Comparison of ENCODE assay signal across 8 cellular contexts in the genomic region with DNA sequence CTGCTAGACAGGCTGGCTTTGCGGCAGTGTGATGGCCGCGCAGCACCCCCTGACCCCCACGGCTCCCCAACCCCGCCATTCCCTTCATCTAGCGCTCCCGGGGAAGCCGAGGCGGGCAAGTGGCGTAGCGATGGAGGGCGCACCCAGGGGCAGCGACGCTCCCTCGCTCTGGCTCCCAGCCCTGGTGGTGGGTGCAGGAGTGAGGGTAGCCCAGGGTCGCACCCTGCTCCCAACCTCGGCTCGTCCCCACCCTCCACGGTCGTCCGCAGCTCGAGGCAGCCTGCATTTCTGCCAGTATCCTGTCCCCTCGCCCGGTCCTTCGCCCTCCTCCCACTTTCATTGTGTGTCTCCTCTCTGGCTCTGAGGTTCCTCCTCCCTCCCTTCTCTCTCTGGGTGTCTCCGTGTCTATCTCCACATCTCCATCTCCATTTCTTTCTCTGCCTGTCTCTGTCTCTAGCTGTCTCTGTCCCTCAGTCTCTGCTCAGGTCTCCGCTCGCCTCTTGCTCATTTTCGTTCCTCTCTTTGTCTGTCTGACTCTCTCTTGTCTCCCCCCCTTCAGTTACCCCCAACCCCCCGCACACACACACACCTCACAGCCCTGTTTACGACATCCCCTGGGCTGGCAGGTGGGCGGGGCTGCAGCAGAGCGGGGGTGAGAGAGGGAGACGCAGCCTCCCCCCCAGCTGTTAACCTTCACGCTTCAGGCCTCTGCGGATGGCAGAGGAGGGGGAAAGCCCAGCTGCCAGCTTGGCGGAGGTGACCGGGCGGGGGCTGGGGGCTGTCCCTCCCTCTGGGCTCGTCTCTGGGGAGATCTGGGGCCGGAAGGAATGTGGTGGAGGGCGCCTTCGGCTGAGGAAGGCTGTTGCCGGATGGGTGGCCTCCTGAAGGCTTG. TPM values are rescaled to one million over a fixed set of nuclear protein-coding genes. Genes with fewer than 3 reads are reported as not detected.
DNase-seq lines count a peak whose midpoint lies in the region; ATAC-seq and TF ChIP-seq lines count a peak whose summit lies in the region.

No MANE protein-coding gene starts in this region.

- TF ChIP-seq CTCF in Loucy (conservative IDR thresholded peaks at IDR 0.05; ENCODE audit: low read length) = no peak

- no peaks in the 10 kb centered on the region for H3K36me3 Mint-ChIP-seq in CD4-positive, CD25-positive, alpha-beta regulatory T cell
- no peaks in the 10 kb centered on the region for H3K36me3 Mint-ChIP-seq in activated CD8-positive, alpha-beta memory T cell treated with anti-CD3 and anti-CD28 coated beads, Interleukin-2, amount 10 ng/mL, durations not matched to agents 7 days and 5 days

- H3K4me3 Mint-ChIP-seq in CD4-positive, CD25-positive, alpha-beta regulatory T cell = peak overlapping the region; percentile 71 to 96 (median 92)
- peak overlapping the region; percentile 64 for H3K4me3 Mint-ChIP-seq in activated CD8-positive, alpha-beta memory T cell treated with anti-CD3 and anti-CD28 coated beads, Interleukin-2, amount 10 ng/mL, durations not matched to agents 7 days and 5 days

- H3K4me2 ChIP-seq in Loucy (ENCODE audit: low read depth, low read length, poor library complexity, severe bottlenecking) = peak overlapping the region; percentile 82

- no peaks in the 10 kb centered on the region for H3K27me3 ChIP-seq in CD4-positive, CD25-positive, alpha-beta regulatory T cell (ENCODE audit: control insufficient read depth, insufficient read depth, low read length)
- H3K27me3 ChIP-seq in Loucy (ENCODE audit: insufficient read depth, low read length, poor library complexity, severe bottlenecking) (no peaks in the 10 kb centered on the region), esophagus (ENCODE audit: control insufficient read depth in 1 of 2, insufficient read depth in 2 of 2, low read length in 2 of 2) (no peaks in the 10 kb centered on the region), thymus (ENCODE audit: control insufficient read depth, insufficient read depth) (peaks cover 5% of the 10 kb centered on the region)

- ATAC-seq in CD4-positive, CD25-positive, alpha-beta regulatory T cell (ENCODE audit: low read depth in 2 of 2) = peak; percentile 57 to 65
- ATAC-seq in GM19463 (IDR thresholded peaks at IDR 0.05; ENCODE audit: unreplicated experiment) = peak; percentile 47
- peak; percentile 50 for ATAC-seq in activated CD8-positive, alpha-beta memory T cell treated with anti-CD3 and anti-CD28 coated beads, Interleukin-2, amount 10 ng/mL, durations not matched to agents 7 days and 5 days

- no peaks in the 10 kb centered on the region for H3F3A ChIP-seq in Loucy (ENCODE audit: low read depth)

- 2 to 4% methylated on average over 33 to 44 of the region's 44 CpGs for WGBS in esophagus, 2 donors
- WGBS in thymus = 2% methylated on average over 44 of the region's 44 CpGs

- peak; percentile 52 to 56 (median 56) for DNase-seq in CD4-positive, CD25-positive, alpha-beta regulatory T cell
- DNase-seq in activated CD8-positive, alpha-beta memory T cell treated with anti-CD3 and anti-CD28 coated beads, Interleukin-2, amount 10 ng/mL, durations not matched to agents 7 days and 5 days = peak; percentile 65
- DNase-seq in occipital lobe (lab: John Stamatoyannopoulos, UW) (peak; percentile 44), cerebellum (ENCODE audit: low spot score) (no peak)

- CTCF ChIA-PET in activated CD8-positive, alpha-beta memory T cell treated with anti-CD3 and anti-CD28 coated beads, Interleukin-2, amount 10 ng/mL, durations not matched to agents 7 days and 5 days (lab: Charles Lee) = interaction anchor here (0.7 to 6.7 kb wide), 7 partner anchors 18 to 112 kb away, joined by 3 to 72 read pairs (median 4); no protein-coding TSS in a partner anchor

- peak overlapping the region; percentile 76 for H3K9ac ChIP-seq in Loucy (ENCODE audit: low read depth, low read length, poor library complexity, severe bottlenecking)

- no peaks in the 10 kb centered on the region for H3K9me2 ChIP-seq in Loucy (replicated peaks; ENCODE audit: low read depth, low read length)

- H3K4me3 ChIP-seq in CD4-positive, CD25-positive, alpha-beta regulatory T cell (ENCODE audit: low read depth, low read length) = peak overlapping the region; percentile 80
- H3K4me3 ChIP-seq in Loucy (ENCODE audit: low read length, poor library complexity, severe bottlenecking) (peak overlapping the region; percentile 72), esophagus (ENCODE audit: low read depth in 1 of 2, low read length in 2 of 2) (peak overlapping the region; percentile 20 to 28), thymus (ENCODE audit: low read length) (peak overlapping the region; percentile 42)

- no peaks in the 10 kb centered on the region for H3K79me2 ChIP-seq in Loucy (ENCODE audit: insufficient read depth, low read length)

- H4K20me1 ChIP-seq in Loucy (ENCODE audit: insufficient read depth, low read length, poor library complexity, severe bottlenecking) = no peaks in the 10 kb centered on the region

- H3K27me3 Mint-ChIP-seq in CD4-positive, CD25-positive, alpha-beta regulatory T cell = peaks cover 29% of the 10 kb centered on the region
- H3K27me3 Mint-ChIP-seq in activated CD8-positive, alpha-beta memory T cell treated with anti-CD3 and anti-CD28 coated beads, Interleukin-2, amount 10 ng/mL, durations not matched to agents 7 days and 5 days = peaks cover 36% of the 10 kb centered on the region

- H2AFZ ChIP-seq in Loucy (ENCODE audit: low read length) = peak overlapping the region; percentile 68

- H3K9me3 Mint-ChIP-seq in CD4-positive, CD25-positive, alpha-beta regulatory T cell = no peaks in the 10 kb centered on the region
- no peaks in the 10 kb centered on the region for H3K9me3 Mint-ChIP-seq in activated CD8-positive, alpha-beta memory T cell treated with anti-CD3 and anti-CD28 coated beads, Interleukin-2, amount 10 ng/mL, durations not matched to agents 7 days and 5 days (ENCODE audit: low read depth)

- peak overlapping the region; percentile 38 to 97 (median 79) for H3K27ac Mint-ChIP-seq in CD4-positive, CD25-positive, alpha-beta regulatory T cell
- peak overlapping the region; percentile 1 for H3K27ac Mint-ChIP-seq in activated CD8-positive, alpha-beta memory T cell treated with anti-CD3 and anti-CD28 coated beads, Interleukin-2, amount 10 ng/mL, durations not matched to agents 7 days and 5 days

- no peaks in the 10 kb centered on the region for H3K36me3 ChIP-seq in CD4-positive, CD25-positive, alpha-beta regulatory T cell (ENCODE audit: control insufficient read depth, insufficient read depth, low read length)
- no peaks in the 10 kb centered on the region for H3K36me3 ChIP-seq in Loucy (ENCODE audit: insufficient read depth, low read length)
- H3K36me3 ChIP-seq in esophagus (ENCODE audit: control insufficient read depth in 2 of 2, insufficient read depth in 2 of 2, low read length in 1 of 2) = no peaks in the 10 kb centered on the region
- H3K36me3 ChIP-seq in thymus (ENCODE audit: control insufficient read depth, insufficient read depth) = no peaks in the 10 kb centered on the region

- H3K4me1 Mint-ChIP-seq in CD4-positive, CD25-positive, alpha-beta regulatory T cell = peaks cover 5 to 22% (median 14%) of the 10 kb centered on the region in 4 donors
- H3K4me1 Mint-ChIP-seq in activated CD8-positive, alpha-beta memory T cell treated with anti-CD3 and anti-CD28 coated beads, Interleukin-2, amount 10 ng/mL, durations not matched to agents 7 days and 5 days = peaks cover 17% of the 10 kb centered on the region

- H3K4me1 ChIP-seq in CD4-positive, CD25-positive, alpha-beta regulatory T cell (ENCODE audit: control insufficient read depth, insufficient read depth, low read length, poor library complexity, severe bottlenecking) = peaks cover 26% of the 10 kb centered on the region
- H3K4me1 ChIP-seq in Loucy (ENCODE audit: insufficient read depth, low read length, poor library complexity, severe bottlenecking) = peaks cover 41% of the 10 kb centered on the region
- peaks cover 10 to 17% of the 10 kb centered on the region in 2 donors for H3K4me1 ChIP-seq in esophagus (ENCODE audit: control insufficient read depth in 2 of 2, insufficient read depth in 2 of 2, low read length in 1 of 2)
- peaks cover 5% of the 10 kb centered on the region for H3K4me1 ChIP-seq in thymus (ENCODE audit: control insufficient read depth, insufficient read depth, low read length)

- H3K9me3 ChIP-seq in CD4-positive, CD25-positive, alpha-beta regulatory T cell (ENCODE audit: control insufficient read depth in 2 of 2, low read length in 2 of 2) = no peaks in the 10 kb centered on the region
- H3K9me3 ChIP-seq in Loucy (ENCODE audit: insufficient read depth, low read depth, low read length) (no peaks in the 10 kb centered on the region), esophagus (ENCODE audit: control insufficient read depth in 2 of 2, insufficient read depth in 1 of 2, low read depth in 1 of 2, low read length in 1 of 2) (no peaks in the 10 kb centered on the region), thymus (ENCODE audit: control insufficient read depth) (no peaks in the 10 kb centered on the region)

- H3K27ac ChIP-seq in CD4-positive, CD25-positive, alpha-beta regulatory T cell (ENCODE audit: insufficient read depth, low read length, poor library complexity, severe bottlenecking) = no peak overlapping the region
- H3K27ac ChIP-seq in esophagus (ENCODE audit: low read depth in 2 of 2, low read length in 1 of 2) (no peak overlapping the region), thymus (ENCODE audit: low read depth) (peak overlapping the region; percentile 47)

RNA-seq across cellular contexts. Expression of gene PSD2, which starts 48.7 kb away (rescaled TPM):
- total RNA-seq in CD4-positive, CD25-positive, alpha-beta regulatory T cell = not detected
- not detected for polyA plus RNA-seq in CD4-positive, CD25-positive, alpha-beta regulatory T cell
- not detected for total RNA-seq in activated CD8-positive, alpha-beta memory T cell treated with anti-CD3 and anti-CD28 coated beads, Interleukin-2, amount 10 ng/mL, durations not matched to agents 7 days and 5 days
- polyA plus RNA-seq in esophagus (under 1 TPM; 0.02 to 0.04 TPM), thymus (0.82 TPM)
- total RNA-seq in occipital lobe (17.0 TPM), cerebellum (16.7 TPM)

Comparison
In these comparisons a context has a peak if more than half of its experiments do, and no peak if none do; other contexts are left out.
1. H3K4me3 ChIP-seq: peak in every context shown above with its lines; median percentile 80 in CD4-positive, CD25-positive, alpha-beta regulatory T cell; 72 in Loucy; 42 in thymus; 24 in esophagus.
2. RNA of gene PSD2, which starts 48.7 kb away (total RNA-seq): 17.0 TPM in occipital lobe (single experiment) and 16.7 TPM in cerebellum (single experiment); not detected in activated CD8-positive, alpha-beta memory T cell treated with anti-CD3 and anti-CD28 coated beads, Interleukin-2, amount 10 ng/mL, durations not matched to agents 7 days and 5 days and not detected in CD4-positive, CD25-positive, alpha-beta regulatory T cell (single experiment); every median in the first group is over 10 times any median in the second.
3. Peak in every context shown above with its lines, with median percentiles within 50 percentile points of each other: ATAC-seq.